Comparison of ENCODE assay signal across 8 cellular contexts in genomic region chr4:40055379-40055872, GRCh38. TPM values are rescaled to one million over a fixed set of nuclear protein-coding genes. Genes with fewer than 3 reads are reported as not detected.
DNase-seq lines count a peak whose midpoint lies in the region; ATAC-seq and TF ChIP-seq lines count a peak whose summit lies in the region.

No MANE protein-coding gene starts in this region.

- H3K4me1 Mint-ChIP-seq in CD14-positive monocyte (peaks cover 29% of the 10 kb centered on the region), activated B cell treated with CpG ODN at 0.5 μM for 24 hours (peaks cover 27% of the 10 kb centered on the region)

- peak overlapping the region; percentile 96 to 100 (median 97) for H3K27ac Mint-ChIP-seq in CD14-positive monocyte
- H3K27ac Mint-ChIP-seq in activated B cell treated with CpG ODN at 0.5 μM for 24 hours: peak overlapping the region; percentile 82

- H3K27me3 ChIP-seq in esophagus squamous epithelium (no peaks in the 10 kb centered on the region), gastrocnemius medialis (no peaks in the 10 kb centered on the region)

- H3K4me1 ChIP-seq in esophagus squamous epithelium (peaks cover 0 to 52% (median 3%) of the 10 kb centered on the region in 3 donors), gastrocnemius medialis (peaks cover 3 to 13% of the 10 kb centered on the region in 2 donors), mucosa of descending colon (ENCODE audit: low read depth) (peaks cover 24% of the 10 kb centered on the region)

- TF ChIP-seq CTCF in CD14-positive monocyte (IDR thresholded peaks at IDR 0.05) (no peak), HFF-Myc (IDR thresholded peaks at IDR 0.05; ENCODE audit: low read depth, low read length, missing control alignments) (no peak), activated B cell treated with CpG ODN at 0.5 μM for 24 hours (IDR thresholded peaks at IDR 0.05) (no peak), esophagus squamous epithelium (IDR thresholded peaks at IDR 0.05) (peak in 1 of 6 experiments; percentile 3), gastrocnemius medialis (IDR thresholded peaks at IDR 0.05 in 4 of 5, conservative IDR thresholded peaks at IDR 0.05 in 1 of 5) (no peak), mucosa of descending colon (IDR thresholded peaks at IDR 0.05) (no peak)

- H3K9me3 ChIP-seq in esophagus squamous epithelium (no peaks in the 10 kb centered on the region), gastrocnemius medialis (no peaks in the 10 kb centered on the region), mucosa of descending colon (no peaks in the 10 kb centered on the region)

- WGBS in esophagus squamous epithelium, 2 donors: 3 to 5% methylated on average over 8 of the region's 8 CpGs

- peak overlapping the region; percentile 95 for H3K4me3 Mint-ChIP-seq in CD14-positive monocyte
- peak overlapping the region; percentile 91 for H3K4me3 Mint-ChIP-seq in activated B cell treated with CpG ODN at 0.5 μM for 24 hours

- DNase-seq in CD14-positive monocyte (ENCODE audit: low spot score) (no peak), HFF-Myc (ENCODE audit: extremely low read depth, low read depth) (no peak), activated B cell treated with CpG ODN at 0.5 μM for 24 hours (no peak), esophagus squamous epithelium (lab: John Stamatoyannopoulos, UW) (no peak), gastrocnemius medialis (no peak), NCI-H2107 treated with DMSO at 0.1 percent for 48 hours (lab: John Stamatoyannopoulos, UW; ENCODE audit: unreplicated experiment) (no peak), dedifferentiated amniotic fluid mesenchymal stem cell (ENCODE audit: extremely low spot score) (no peak), mucosa of descending colon (no peak)

- ATAC-seq in activated B cell treated with CpG ODN at 0.5 μM for 24 hours (ENCODE audit: low read depth) (peak; percentile 2), gastrocnemius medialis (no peak), mucosa of descending colon (no peak)

- CTCF ChIA-PET in activated B cell treated with CpG ODN at 0.5 μM for 24 hours (lab: Charles Lee): interaction anchor here (1.1 to 5.4 kb wide), 8 partner anchors 77 to 273 kb away, joined by 4 to 54 read pairs (median 10); no protein-coding TSS in a partner anchor

- H3K4me3 ChIP-seq in HFF-Myc (replicated peaks; ENCODE audit: low read depth, low read length): peak overlapping the region; percentile 63
- H3K4me3 ChIP-seq in esophagus squamous epithelium: peak overlapping the region; percentile 80 to 95 (median 81)
- H3K4me3 ChIP-seq in gastrocnemius medialis: peak overlapping the region; percentile 77 to 99 (median 85)
- no peak overlapping the region for H3K4me3 ChIP-seq in mucosa of descending colon

- POLR2A ChIA-PET in activated B cell treated with CpG ODN at 0.5 μM for 24 hours (lab: Charles Lee): interaction anchor here (1.0 to 2.0 kb wide), 10 partner anchors 142 to 596 kb away, joined by 3 to 9 read pairs (median 6); partner anchors contain the start of genes LIAS and RPL9

- in situ Hi-C loops in gastrocnemius medialis (cut with MboI; ENCODE audit: low sequenced_read_pairs in 4 of 4): loop anchor here (10.0 to 25.0 kb wide), 2 partner anchors 257 to 259 kb away; no protein-coding TSS in a partner anchor

- H3K27me3 Mint-ChIP-seq in CD14-positive monocyte (ENCODE audit: low read depth in 3 of 3): peaks cover 5 to 14% (median 7%) of the 10 kb centered on the region in 3 donors
- H3K27me3 Mint-ChIP-seq in activated B cell treated with CpG ODN at 0.5 μM for 24 hours: no peaks in the 10 kb centered on the region

- H3K36me3 ChIP-seq in esophagus squamous epithelium: no peaks in the 10 kb centered on the region
- no peaks in the 10 kb centered on the region for H3K36me3 ChIP-seq in gastrocnemius medialis
- H3K36me3 ChIP-seq in mucosa of descending colon (ENCODE audit: low read depth): no peaks in the 10 kb centered on the region

- no peak for TF ChIP-seq POLR2A in esophagus squamous epithelium (IDR thresholded peaks at IDR 0.05)
- TF ChIP-seq POLR2A in gastrocnemius medialis (IDR thresholded peaks at IDR 0.05): no peak

- H3K9me3 Mint-ChIP-seq in CD14-positive monocyte (peaks cover 0 to 4% (median 0%) of the 10 kb centered on the region in 7 donors), activated B cell treated with CpG ODN at 0.5 μM for 24 hours (no peaks in the 10 kb centered on the region)

- intact Hi-C loops in CD14-positive monocyte (cut with micrococcal nuclease) (loop anchor here (5.0 to 10.0 kb wide), 6 partner anchors 67 to 669 kb away; partner anchors contain the start of genes RBM47 (in 1 of the 2) and UBE2K (in 1 of the 2)), activated B cell treated with CpG ODN at 0.5 μM for 24 hours (cut with micrococcal nuclease) (loop anchor here (1.0 to 5.0 kb wide), 8 partner anchors 78 to 787 kb away; partner anchors contain the start of genes LIAS, PDS5A and RPL9), esophagus squamous epithelium (cut with DNase I) (no loop called here), gastrocnemius medialis (cut with DNase I; ENCODE audit: low total_unique reads) (loop anchor here (5.0 kb wide), 2 partner anchors 528 to 598 kb away; partner anchors contain the start of genes LIAS, RPL9 and UGDH), mucosa of descending colon (cut with DNase I, micrococcal nuclease) (loop anchor here in 1 of 2 donors (10.0 kb wide), 1 partner anchor 259 kb away; no protein-coding TSS in a partner anchor)

- peaks cover 4% of the 10 kb centered on the region in 2 donors for H3K36me3 Mint-ChIP-seq in CD14-positive monocyte
- peaks cover 7% of the 10 kb centered on the region for H3K36me3 Mint-ChIP-seq in activated B cell treated with CpG ODN at 0.5 μM for 24 hours (ENCODE audit: low read depth)

- H3K27ac ChIP-seq in esophagus squamous epithelium: peak overlapping the region; percentile 98 to 100 (median 100)
- peak overlapping the region; percentile 94 to 99 (median 96) for H3K27ac ChIP-seq in gastrocnemius medialis

RNA-seq across cellular contexts. Expression of gene N4BP2, which starts 1.2 kb away (rescaled TPM):
- 1 to 10 TPM; 4.8 to 8.3 TPM for polyA plus RNA-seq in CD14-positive monocyte
- total RNA-seq in activated B cell treated with CpG ODN at 0.5 μM for 24 hours (6.0 and 6.2 TPM in 2 replicates), esophagus squamous epithelium (10 to 100 TPM in 1 of 4 donors, 1 to 10 TPM in 3; 4.2 to 11.1 (median 6.7) TPM), gastrocnemius medialis (1 to 10 TPM; 1.3 to 7.0 (median 3.3) TPM), mucosa of descending colon (10 to 100 TPM in 1 of 3 donors, 1 to 10 TPM in 2; 6.7 to 11.5 (median 7.2) TPM)
